Comparison of ENCODE assay signal across 8 cellular contexts in the genomic region with DNA sequence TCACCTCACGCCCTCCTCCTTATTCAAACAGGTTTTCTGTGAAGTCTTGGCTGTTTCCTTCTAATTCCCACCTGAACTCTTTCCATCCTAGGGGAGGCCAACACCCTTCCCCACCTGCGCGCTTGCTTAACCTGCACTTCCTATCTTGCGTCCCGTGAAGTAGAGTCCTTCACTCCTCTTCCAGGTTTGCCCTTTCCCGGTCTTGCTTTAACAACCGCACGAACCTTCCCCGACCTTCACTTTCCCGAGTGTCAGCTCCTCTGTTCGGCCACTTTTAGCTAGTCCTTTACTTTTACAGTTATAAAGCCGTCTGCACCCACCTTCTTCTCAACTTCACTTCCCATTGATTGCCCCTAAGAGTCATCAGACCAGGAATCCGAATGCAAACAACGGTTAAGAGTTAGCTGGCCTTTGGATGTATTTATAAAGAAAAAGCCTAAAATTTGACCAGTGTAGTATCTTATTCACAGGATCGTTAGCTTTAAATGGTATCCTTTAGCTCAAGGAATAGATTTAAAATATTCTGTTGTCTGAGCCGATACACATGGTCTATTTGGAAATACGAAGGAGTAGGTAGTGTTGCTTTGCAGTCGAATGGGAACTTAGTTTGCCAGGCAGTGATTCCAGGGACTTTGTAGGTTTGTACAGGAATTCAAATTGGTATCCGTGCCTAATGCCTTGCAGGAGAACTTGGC. TPM values are rescaled to one million over a fixed set of nuclear protein-coding genes. Genes with fewer than 3 reads are reported as not detected.
A peak's percentile ranks its signal among the peaks of the same experiment; 100 is the strongest.
DNase-seq lines count a peak whose midpoint lies in the region; ATAC-seq and TF ChIP-seq lines count a peak whose summit lies in the region.

No MANE protein-coding gene starts in this region.

- intact Hi-C loops in CD14-positive monocyte (cut with micrococcal nuclease) (loop anchor here (5.0 to 10.0 kb wide), 3 partner anchors 49 to 219 kb away; no protein-coding TSS in a partner anchor), sciatic nerve (cut with DNase I) (no loop called here)

- TF ChIP-seq CTCF in CD14-positive monocyte (IDR thresholded peaks at IDR 0.05) (no peak), HL-60 (IDR thresholded peaks at IDR 0.05; ENCODE audit: insufficient read depth, low read length) (no peak), VCaP (conservative IDR thresholded peaks at IDR 0.05) (no peak), foreskin fibroblast (IDR thresholded peaks at IDR 0.05; ENCODE audit: low read depth, low read length) (no peak), progenitor cell of endocrine pancreas (IDR thresholded peaks at IDR 0.05; ENCODE audit: unreplicated experiment) (no peak)

- H3K27me3 ChIP-seq in HL-60 (ENCODE audit: insufficient read depth, poor library complexity, severe bottlenecking), result no peaks in the 10 kb centered on the region

- H3K9me3 Mint-ChIP-seq in CD14-positive monocyte (no peaks in the 10 kb centered on the region), progenitor cell of endocrine pancreas (ENCODE audit: low read depth) (no peaks in the 10 kb centered on the region)

- H3K4me3 Mint-ChIP-seq in CD14-positive monocyte (peak overlapping the region; percentile 97 to 100), progenitor cell of endocrine pancreas (ENCODE audit: low read depth) (peak overlapping the region; percentile 94)

- H3K4me3 ChIP-seq in HL-60 (replicated peaks; ENCODE audit: insufficient read depth, low read length) (peak overlapping the region; percentile 92), foreskin fibroblast (ENCODE audit: low read depth in 1 of 2, low read length in 2 of 2) (peak overlapping the region; percentile 85 to 86)

- peak overlapping the region; percentile 96 for H3K27ac ChIP-seq in HL-60 (replicated peaks)
- peak overlapping the region; percentile 90 for H3K27ac ChIP-seq in VCaP

- H3K27ac Mint-ChIP-seq in CD14-positive monocyte, result peak overlapping the region; percentile 88 to 98 (median 95)
- H3K27ac Mint-ChIP-seq in progenitor cell of endocrine pancreas, result peak overlapping the region; percentile 98

- H3K36me3 Mint-ChIP-seq in CD14-positive monocyte, result peaks cover 4 to 9% of the 10 kb centered on the region in 2 donors
- no peaks in the 10 kb centered on the region for H3K36me3 Mint-ChIP-seq in progenitor cell of endocrine pancreas (ENCODE audit: insufficient read depth)

- DNase-seq in CD14-positive monocyte (ENCODE audit: low spot score) (no peak), HL-60 (ENCODE audit: low read depth in 1 of 2, low spot score in 1 of 2) (no peak), foreskin fibroblast (peak in 1 of 2 donors; percentile 38), progenitor cell of endocrine pancreas (ENCODE audit: low spot score, unreplicated experiment) (peak; percentile 9), NCI-H1092 treated with DMSO at 0.1 percent for 48 hours (lab: John Stamatoyannopoulos, UW) (no peak), sciatic nerve (ENCODE audit: low spot score) (no peak)
- no peak for DNase-seq in activated CD4-positive, alpha-beta T cell treated with anti-CD3 and anti-CD28 coated beads for 1 hour

- ATAC-seq in sciatic nerve, result no peak

- H3K4me1 Mint-ChIP-seq in CD14-positive monocyte (peaks cover 53% of the 10 kb centered on the region), progenitor cell of endocrine pancreas (ENCODE audit: low read depth) (peaks cover 33% of the 10 kb centered on the region)

- H3K27me3 Mint-ChIP-seq in CD14-positive monocyte (ENCODE audit: low read depth in 3 of 3) (peaks cover 0 to 3% (median 0%) of the 10 kb centered on the region in 3 donors), progenitor cell of endocrine pancreas (no peaks in the 10 kb centered on the region)

RNA-seq across cellular contexts. Expression of gene PPP2R5A, which starts 1.4 kb away (rescaled TPM):
- 10 to 100 TPM; 28.1 to 31.1 TPM for polyA plus RNA-seq in CD14-positive monocyte
- total RNA-seq in progenitor cell of endocrine pancreas (20.8 and 21.4 TPM in 2 replicates), sciatic nerve (39.1 TPM)
